Comparison of ENCODE assay signal across 1 cellular context in the genomic region with DNA sequence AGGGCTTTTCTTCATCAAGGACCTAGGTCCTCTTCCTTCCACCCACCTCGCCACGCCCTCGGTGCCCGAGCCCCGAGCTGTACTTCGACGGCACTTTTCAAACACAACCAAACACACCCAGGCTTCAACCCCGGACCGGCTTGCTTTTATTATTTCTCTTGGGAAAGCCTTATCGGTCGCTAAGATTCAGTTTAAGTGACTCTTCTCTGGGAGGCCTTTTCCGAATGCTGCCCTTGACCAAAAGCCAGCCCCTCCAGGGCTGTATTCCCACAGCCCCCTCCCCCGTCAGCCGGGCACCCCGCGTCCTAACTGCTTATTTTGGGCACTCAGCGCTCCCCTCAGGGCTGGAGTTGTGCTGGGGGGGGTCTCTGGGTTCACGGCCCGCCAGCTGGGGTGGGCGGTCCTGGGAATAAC.
A peak's percentile ranks its signal among the peaks of the same experiment; 100 is the strongest.
TF ChIP-seq lines count a peak whose summit lies in the region.

No MANE protein-coding gene starts in this region.

TF ChIP-seq in H1, 55 proteins besides CTCF, POLR2A, EP300 and RAD21 (continued from another document):
- TF ChIP-seq, protein P1, sequence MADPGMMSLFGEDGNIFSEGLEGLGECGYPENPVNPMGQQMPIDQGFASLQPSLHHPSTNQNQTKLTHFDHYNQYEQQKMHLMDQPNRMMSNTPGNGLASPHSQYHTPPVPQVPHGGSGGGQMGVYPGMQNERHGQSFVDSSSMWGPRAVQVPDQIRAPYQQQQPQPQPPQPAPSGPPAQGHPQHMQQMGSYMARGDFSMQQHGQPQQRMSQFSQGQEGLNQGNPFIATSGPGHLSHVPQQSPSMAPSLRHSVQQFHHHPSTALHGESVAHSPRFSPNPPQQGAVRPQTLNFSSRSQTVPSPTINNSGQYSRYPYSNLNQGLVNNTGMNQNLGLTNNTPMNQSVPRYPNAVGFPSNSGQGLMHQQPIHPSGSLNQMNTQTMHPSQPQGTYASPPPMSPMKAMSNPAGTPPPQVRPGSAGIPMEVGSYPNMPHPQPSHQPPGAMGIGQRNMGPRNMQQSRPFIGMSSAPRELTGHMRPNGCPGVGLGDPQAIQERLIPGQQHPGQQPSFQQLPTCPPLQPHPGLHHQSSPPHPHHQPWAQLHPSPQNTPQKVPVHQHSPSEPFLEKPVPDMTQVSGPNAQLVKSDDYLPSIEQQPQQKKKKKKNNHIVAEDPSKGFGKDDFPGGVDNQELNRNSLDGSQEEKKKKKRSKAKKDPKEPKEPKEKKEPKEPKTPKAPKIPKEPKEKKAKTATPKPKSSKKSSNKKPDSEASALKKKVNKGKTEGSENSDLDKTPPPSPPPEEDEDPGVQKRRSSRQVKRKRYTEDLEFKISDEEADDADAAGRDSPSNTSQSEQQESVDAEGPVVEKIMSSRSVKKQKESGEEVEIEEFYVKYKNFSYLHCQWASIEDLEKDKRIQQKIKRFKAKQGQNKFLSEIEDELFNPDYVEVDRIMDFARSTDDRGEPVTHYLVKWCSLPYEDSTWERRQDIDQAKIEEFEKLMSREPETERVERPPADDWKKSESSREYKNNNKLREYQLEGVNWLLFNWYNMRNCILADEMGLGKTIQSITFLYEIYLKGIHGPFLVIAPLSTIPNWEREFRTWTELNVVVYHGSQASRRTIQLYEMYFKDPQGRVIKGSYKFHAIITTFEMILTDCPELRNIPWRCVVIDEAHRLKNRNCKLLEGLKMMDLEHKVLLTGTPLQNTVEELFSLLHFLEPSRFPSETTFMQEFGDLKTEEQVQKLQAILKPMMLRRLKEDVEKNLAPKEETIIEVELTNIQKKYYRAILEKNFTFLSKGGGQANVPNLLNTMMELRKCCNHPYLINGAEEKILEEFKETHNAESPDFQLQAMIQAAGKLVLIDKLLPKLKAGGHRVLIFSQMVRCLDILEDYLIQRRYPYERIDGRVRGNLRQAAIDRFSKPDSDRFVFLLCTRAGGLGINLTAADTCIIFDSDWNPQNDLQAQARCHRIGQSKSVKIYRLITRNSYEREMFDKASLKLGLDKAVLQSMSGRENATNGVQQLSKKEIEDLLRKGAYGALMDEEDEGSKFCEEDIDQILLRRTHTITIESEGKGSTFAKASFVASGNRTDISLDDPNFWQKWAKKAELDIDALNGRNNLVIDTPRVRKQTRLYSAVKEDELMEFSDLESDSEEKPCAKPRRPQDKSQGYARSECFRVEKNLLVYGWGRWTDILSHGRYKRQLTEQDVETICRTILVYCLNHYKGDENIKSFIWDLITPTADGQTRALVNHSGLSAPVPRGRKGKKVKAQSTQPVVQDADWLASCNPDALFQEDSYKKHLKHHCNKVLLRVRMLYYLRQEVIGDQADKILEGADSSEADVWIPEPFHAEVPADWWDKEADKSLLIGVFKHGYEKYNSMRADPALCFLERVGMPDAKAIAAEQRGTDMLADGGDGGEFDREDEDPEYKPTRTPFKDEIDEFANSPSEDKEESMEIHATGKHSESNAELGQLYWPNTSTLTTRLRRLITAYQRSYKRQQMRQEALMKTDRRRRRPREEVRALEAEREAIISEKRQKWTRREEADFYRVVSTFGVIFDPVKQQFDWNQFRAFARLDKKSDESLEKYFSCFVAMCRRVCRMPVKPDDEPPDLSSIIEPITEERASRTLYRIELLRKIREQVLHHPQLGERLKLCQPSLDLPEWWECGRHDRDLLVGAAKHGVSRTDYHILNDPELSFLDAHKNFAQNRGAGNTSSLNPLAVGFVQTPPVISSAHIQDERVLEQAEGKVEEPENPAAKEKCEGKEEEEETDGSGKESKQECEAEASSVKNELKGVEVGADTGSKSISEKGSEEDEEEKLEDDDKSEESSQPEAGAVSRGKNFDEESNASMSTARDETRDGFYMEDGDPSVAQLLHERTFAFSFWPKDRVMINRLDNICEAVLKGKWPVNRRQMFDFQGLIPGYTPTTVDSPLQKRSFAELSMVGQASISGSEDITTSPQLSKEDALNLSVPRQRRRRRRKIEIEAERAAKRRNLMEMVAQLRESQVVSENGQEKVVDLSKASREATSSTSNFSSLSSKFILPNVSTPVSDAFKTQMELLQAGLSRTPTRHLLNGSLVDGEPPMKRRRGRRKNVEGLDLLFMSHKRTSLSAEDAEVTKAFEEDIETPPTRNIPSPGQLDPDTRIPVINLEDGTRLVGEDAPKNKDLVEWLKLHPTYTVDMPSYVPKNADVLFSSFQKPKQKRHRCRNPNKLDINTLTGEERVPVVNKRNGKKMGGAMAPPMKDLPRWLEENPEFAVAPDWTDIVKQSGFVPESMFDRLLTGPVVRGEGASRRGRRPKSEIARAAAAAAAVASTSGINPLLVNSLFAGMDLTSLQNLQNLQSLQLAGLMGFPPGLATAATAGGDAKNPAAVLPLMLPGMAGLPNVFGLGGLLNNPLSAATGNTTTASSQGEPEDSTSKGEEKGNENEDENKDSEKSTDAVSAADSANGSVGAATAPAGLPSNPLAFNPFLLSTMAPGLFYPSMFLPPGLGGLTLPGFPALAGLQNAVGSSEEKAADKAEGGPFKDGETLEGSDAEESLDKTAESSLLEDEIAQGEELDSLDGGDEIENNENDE (IDR thresholded peaks at IDR 0.05; ENCODE audit: insufficient replicate concordance, low read length) = no peak
- TF ChIP-seq HDAC2 (IDR thresholded peaks at IDR 0.05; ENCODE audit: borderline replicate concordance in 1 of 2, low read depth in 2 of 2, low read length in 2 of 2) = 0 out of 4 replicates have a peak, but pooled peaks of 1 of the 2 experiments have one; percentile 46
- TF ChIP-seq PHF8 (conservative IDR thresholded peaks at IDR 0.05; ENCODE audit: low read depth, low read length) = 0 out of 2 replicates have a peak, but pooled peaks have one; percentile 32
- TF ChIP-seq, protein P2, sequence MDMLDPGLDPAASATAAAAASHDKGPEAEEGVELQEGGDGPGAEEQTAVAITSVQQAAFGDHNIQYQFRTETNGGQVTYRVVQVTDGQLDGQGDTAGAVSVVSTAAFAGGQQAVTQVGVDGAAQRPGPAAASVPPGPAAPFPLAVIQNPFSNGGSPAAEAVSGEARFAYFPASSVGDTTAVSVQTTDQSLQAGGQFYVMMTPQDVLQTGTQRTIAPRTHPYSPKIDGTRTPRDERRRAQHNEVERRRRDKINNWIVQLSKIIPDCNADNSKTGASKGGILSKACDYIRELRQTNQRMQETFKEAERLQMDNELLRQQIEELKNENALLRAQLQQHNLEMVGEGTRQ (IDR thresholded peaks at IDR 0.05; ENCODE audit: low read length) = no peak
- no peak for TF ChIP-seq SRF (IDR thresholded peaks at IDR 0.05; ENCODE audit: low read depth, low read length)
- TF ChIP-seq KDM4A (IDR thresholded peaks at IDR 0.05; ENCODE audit: low read depth, low read length, severe bottlenecking) = peak; percentile 50
- no peak for TF ChIP-seq CBX8 (IDR thresholded peaks at IDR 0.05; ENCODE audit: borderline replicate concordance, low read depth, low read length)
- TF ChIP-seq NRF1 (IDR thresholded peaks at IDR 0.05; ENCODE audit: low read depth, low read length) = no peak
- TF ChIP-seq JUND (IDR thresholded peaks at IDR 0.05; ENCODE audit: low read length) = no peak
- TF ChIP-seq ASH2L (IDR thresholded peaks at IDR 0.05; ENCODE audit: low read length) = peak; percentile 36
- TF ChIP-seq, protein P3, sequence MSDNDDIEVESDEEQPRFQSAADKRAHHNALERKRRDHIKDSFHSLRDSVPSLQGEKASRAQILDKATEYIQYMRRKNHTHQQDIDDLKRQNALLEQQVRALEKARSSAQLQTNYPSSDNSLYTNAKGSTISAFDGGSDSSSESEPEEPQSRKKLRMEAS (IDR thresholded peaks at IDR 0.05) = 0 out of 2 replicates have a peak, but pooled peaks have one; percentile 22
- no peak for TF ChIP-seq MAFK (IDR thresholded peaks at IDR 0.05; ENCODE audit: low read depth, low read length)
- TF ChIP-seq, protein P4, sequence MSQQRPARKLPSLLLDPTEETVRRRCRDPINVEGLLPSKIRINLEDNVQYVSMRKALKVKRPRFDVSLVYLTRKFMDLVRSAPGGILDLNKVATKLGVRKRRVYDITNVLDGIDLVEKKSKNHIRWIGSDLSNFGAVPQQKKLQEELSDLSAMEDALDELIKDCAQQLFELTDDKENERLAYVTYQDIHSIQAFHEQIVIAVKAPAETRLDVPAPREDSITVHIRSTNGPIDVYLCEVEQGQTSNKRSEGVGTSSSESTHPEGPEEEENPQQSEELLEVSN (IDR thresholded peaks at IDR 0.05) = no peak; the same call in 1 of the 2 replicates
- peak in 1 of 2 experiments; percentile 27; a peak in 1 of 4 replicates for TF ChIP-seq SIN3A (conservative IDR thresholded peaks at IDR 0.05 in 1 of 2, IDR thresholded peaks at IDR 0.05 in 1 of 2; ENCODE audit: low read depth in 1 of 2, low read length in 2 of 2)
